Comparison of ENCODE assay signal across 12 cellular contexts in genomic region chr6:148890605-148891004, GRCh38.
"Had no signal": no experiment of that assay in that cellular context is flagged by ENCODE, and none has a peak within 500 bp of the region (broad histone marks: within the 10 kb centered on the region; RNA-seq: fewer than 3 reads in every experiment).

No MANE protein-coding gene starts in this region.

- ATAC-seq: natural killer cell; stimulated activated naive CD8-positive, alpha-beta T cell treated with anti-CD3 and anti-CD28 coated beads, Interleukin-15, amount 100 ng/mL, for 72 hours; T-cell had no signal

- H3K9me3 ChIP-seq: neutrophil had no signal

- H3K27ac ChIP-seq: neutrophil had no signal

- H3K36me3 ChIP-seq: neutrophil had no signal

- DNase-seq: activated CD4-positive, CD25-positive, alpha-beta regulatory T cell treated with anti-CD3 and anti-CD28 coated beads, Interleukin-2, amount 50 U/mL, for 72 hours; activated naive CD4-positive, alpha-beta T cell treated with anti-CD3 and anti-CD28 coated beads, Interleukin-2, amount 50 U/mL, for 16 hours; activated T-cell treated with anti-CD3 and anti-CD28 coated beads, Interleukin-2, amount 50 U/mL, for 24 hours; caudate nucleus; cortex of kidney; effector CD8-positive, alpha-beta T cell; natural killer cell; stimulated activated naive CD8-positive, alpha-beta T cell treated with anti-CD3 and anti-CD28 coated beads, Interleukin-15, amount 100 ng/mL, for 72 hours; T-cell; T1000 had no signal

- H3K27me3 ChIP-seq: neutrophil had no signal

- H3K4me2 ChIP-seq: smooth muscle cell had no signal

- H3K4me3 ChIP-seq: smooth muscle cell had no signal
